Comparison of ENCODE assay signal across 22 cellular contexts in the genomic region with DNA sequence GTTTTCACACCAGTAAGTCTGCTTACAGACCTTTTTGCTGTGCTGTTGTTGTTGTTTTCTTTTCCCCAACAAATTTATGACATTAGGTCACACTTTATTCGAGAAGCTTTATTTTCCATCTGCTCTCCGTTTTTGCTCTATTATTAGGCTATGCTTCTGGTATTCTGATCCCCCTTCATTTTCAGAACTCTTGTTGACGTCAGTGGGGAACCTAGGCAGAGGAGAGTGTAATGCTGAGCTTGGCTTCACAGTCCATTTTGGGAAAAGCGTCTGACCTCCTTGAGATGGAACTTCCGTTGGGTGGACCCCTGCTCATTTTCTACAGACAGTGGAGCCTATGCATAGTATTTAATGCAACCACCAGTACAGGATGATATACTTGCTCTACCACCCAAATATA.
DNase-seq lines count a peak whose midpoint lies in the region; ATAC-seq and TF ChIP-seq lines count a peak whose summit lies in the region.
"Had no signal": no experiment of that assay in that cellular context is flagged by ENCODE, and none has a peak within 500 bp of the region (broad histone marks: within the 10 kb centered on the region; RNA-seq: fewer than 3 reads in every experiment).

No MANE protein-coding gene starts in this region.

- TF ChIP-seq EP300 in sigmoid colon (IDR thresholded peaks at IDR 0.05): no peak

- H3K4me3 ChIP-seq in MM.1S (ENCODE audit: low read length): peak overlapping the region; percentile 35
- H3K4me3 ChIP-seq in sigmoid colon: no peak overlapping the region
- H3K4me3 ChIP-seq in colonic mucosa: no peak overlapping the region
- H3K4me3 ChIP-seq: cardiac muscle cell, esophagus squamous epithelium, pancreas, uterus had no signal

- H3K4me1 ChIP-seq in MM.1S (ENCODE audit: low read length) (peaks cover 53% of the 10 kb centered on the region), sigmoid colon (no peaks in the 10 kb centered on the region), colonic mucosa (no peaks in the 10 kb centered on the region)
- H3K4me1 ChIP-seq: esophagus squamous epithelium, pancreas, uterus had no signal

- no peaks in the 10 kb centered on the region for H3K79me2 ChIP-seq in MM.1S (ENCODE audit: low read length)

- no peak for TF ChIP-seq CTCF in MM.1S (IDR thresholded peaks at IDR 0.05; ENCODE audit: low read length)
- no peak for TF ChIP-seq CTCF in sigmoid colon (IDR thresholded peaks at IDR 0.05)
- no peak for TF ChIP-seq CTCF in colonic mucosa (IDR thresholded peaks at IDR 0.05)

- intact Hi-C loops in sigmoid colon (cut with DNase I): no loop called here
- intact Hi-C loops in colonic mucosa (cut with DNase I): no loop called here

- H3K4me2 ChIP-seq in MM.1S (ENCODE audit: low read depth, low read length): peak overlapping the region; percentile 75

- H3K36me3 ChIP-seq in MM.1S (replicated peaks; ENCODE audit: insufficient read depth, low read length) (no peaks in the 10 kb centered on the region), sigmoid colon (no peaks in the 10 kb centered on the region), colonic mucosa (no peaks in the 10 kb centered on the region)
- H3K36me3 ChIP-seq: cardiac muscle cell, esophagus squamous epithelium, pancreas, uterus had no signal

- 73 to 91% methylated on average over 5 of the region's 5 CpGs for WGBS in sigmoid colon, 2 donors

- peak overlapping the region; percentile 95 for H3K27ac ChIP-seq in MM.1S (ENCODE audit: low read length)
- no peak overlapping the region for H3K27ac ChIP-seq in sigmoid colon
- H3K27ac ChIP-seq in colonic mucosa: no peak overlapping the region
- H3K27ac ChIP-seq: cardiac muscle cell, esophagus squamous epithelium, pancreas, uterus had no signal

- H3K9me3 ChIP-seq in MM.1S (replicated peaks; ENCODE audit: insufficient read depth, low read length) (no peaks in the 10 kb centered on the region), sigmoid colon (no peaks in the 10 kb centered on the region), colonic mucosa (no peaks in the 10 kb centered on the region)
- H3K9me3 ChIP-seq: esophagus squamous epithelium, pancreas, uterus had no signal

- no peaks in the 10 kb centered on the region for H3K9me2 ChIP-seq in MM.1S (replicated peaks; ENCODE audit: insufficient read depth, low read length)

- ATAC-seq in GM18498 (IDR thresholded peaks at IDR 0.05; ENCODE audit: unreplicated experiment) (peak; percentile 9), GM21528 (IDR thresholded peaks at IDR 0.05; ENCODE audit: low FRiP score, unreplicated experiment) (peak; percentile 13), GM21360 (IDR thresholded peaks at IDR 0.05; ENCODE audit: unreplicated experiment) (no peak)
- ATAC-seq: CD8-positive, alpha-beta T cell; naive thymus-derived CD4-positive, alpha-beta T cell; Panc1 had no signal

- DNase-seq in MM.1S (peak; percentile 82), myocyte (ENCODE audit: low read depth) (peak; percentile 55), sigmoid colon (no peak), colonic mucosa (no peak), ecto neural progenitor cell (ENCODE audit: low spot score) (no peak)
- DNase-seq: activated CD4-positive, alpha-beta T cell treated with anti-CD3 and anti-CD28 coated beads for 48 hours; activated gamma-delta T cell; CD8-positive, alpha-beta T cell; DND-41; esophagus squamous epithelium; GOT3; Karpas-422; naive thymus-derived CD4-positive, alpha-beta T cell; NCI-H526 treated with DMSO at 0.1 percent for 48 hours; pancreas; stimulated activated CD4-positive, alpha-beta T cell treated with anti-CD3 and anti-CD28 coated beads, Interleukin-2, amount 100 ng/mL, for 24 hours; uterus had no signal

- H4K20me1 ChIP-seq in MM.1S (ENCODE audit: insufficient read depth, low read length): no peaks in the 10 kb centered on the region

- TF ChIP-seq POLR2A in sigmoid colon (IDR thresholded peaks at IDR 0.05): no peak

- H3K27me3 ChIP-seq in MM.1S (replicated peaks; ENCODE audit: insufficient read depth, low read length): no peaks in the 10 kb centered on the region
- no peaks in the 10 kb centered on the region for H3K27me3 ChIP-seq in sigmoid colon
- no peaks in the 10 kb centered on the region for H3K27me3 ChIP-seq in colonic mucosa
- H3K27me3 ChIP-seq: cardiac muscle cell, esophagus squamous epithelium, pancreas, uterus had no signal

- H2AFZ ChIP-seq in MM.1S (ENCODE audit: low read length): 0 out of 2 replicates have a peak overlapping the region, but pooled peaks have one; percentile 7

- H3F3A ChIP-seq in MM.1S (ENCODE audit: insufficient read depth, low read length): peaks cover 35% of the 10 kb centered on the region

- H3K9ac ChIP-seq in MM.1S (ENCODE audit: low read length) (peak overlapping the region; percentile 76), colonic mucosa (ENCODE audit: low read depth in 2 of 2, low read length in 2 of 2) (no peak overlapping the region)

Comparison
In these comparisons a context has a peak if more than half of its experiments do, and no peak if none do; other contexts are left out.
1. DNase-seq: peak in MM.1S (single experiment) and myocyte (single experiment); none in sigmoid colon (single experiment), colonic mucosa (single experiment) and ecto neural progenitor cell (single experiment).